Comparison of ENCODE assay signal across 1 cellular context in the genomic region with DNA sequence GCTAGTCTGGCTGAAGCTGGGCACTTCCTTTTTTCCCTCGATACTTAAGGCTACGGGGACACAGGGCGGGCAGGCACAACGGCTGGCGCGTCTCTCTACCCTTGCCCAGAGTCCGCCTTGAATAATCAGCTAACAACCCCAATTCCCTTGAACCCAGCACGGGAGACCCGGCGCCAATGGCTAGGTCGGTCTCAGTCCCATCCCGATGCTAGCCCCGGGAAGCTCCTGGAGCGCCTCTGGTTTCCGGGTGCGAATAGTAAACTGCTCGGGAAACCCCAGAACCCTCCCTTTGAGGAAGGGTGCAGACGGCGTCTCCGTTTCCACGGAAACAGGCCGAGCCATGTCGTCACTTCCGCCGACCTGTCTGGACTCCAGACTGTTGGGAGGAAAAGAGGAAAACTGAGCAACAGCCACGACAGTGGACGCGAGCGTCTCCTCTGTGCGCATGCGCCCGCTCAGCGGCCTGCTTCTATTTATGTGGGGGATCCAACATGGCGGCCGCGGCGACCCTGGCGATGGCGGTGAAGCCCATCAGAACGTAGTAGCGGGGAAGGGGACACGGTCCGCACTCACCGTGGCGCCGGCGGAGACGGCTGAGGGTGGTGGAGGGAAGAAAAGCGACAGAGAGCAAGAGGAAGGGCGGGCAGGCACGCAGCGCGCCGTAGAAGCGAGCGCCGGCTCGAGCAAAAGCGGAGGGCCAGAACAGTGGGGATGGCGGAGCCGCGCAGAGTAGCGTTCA.
A peak's percentile ranks its signal among the peaks of the same experiment; 100 is the strongest.
TF ChIP-seq lines count a peak whose summit lies in the region.

Gene UBN2 (plus strand): TSS at position 464 of the 739 bp plus-strand sequence. CDS start 248 bp downstream, at position 712.

TF ChIP-seq in K562, 482 proteins besides CTCF, POLR2A, EP300 and RAD21 (continued from another document and continues in another):
- TF ChIP-seq, protein P1, sequence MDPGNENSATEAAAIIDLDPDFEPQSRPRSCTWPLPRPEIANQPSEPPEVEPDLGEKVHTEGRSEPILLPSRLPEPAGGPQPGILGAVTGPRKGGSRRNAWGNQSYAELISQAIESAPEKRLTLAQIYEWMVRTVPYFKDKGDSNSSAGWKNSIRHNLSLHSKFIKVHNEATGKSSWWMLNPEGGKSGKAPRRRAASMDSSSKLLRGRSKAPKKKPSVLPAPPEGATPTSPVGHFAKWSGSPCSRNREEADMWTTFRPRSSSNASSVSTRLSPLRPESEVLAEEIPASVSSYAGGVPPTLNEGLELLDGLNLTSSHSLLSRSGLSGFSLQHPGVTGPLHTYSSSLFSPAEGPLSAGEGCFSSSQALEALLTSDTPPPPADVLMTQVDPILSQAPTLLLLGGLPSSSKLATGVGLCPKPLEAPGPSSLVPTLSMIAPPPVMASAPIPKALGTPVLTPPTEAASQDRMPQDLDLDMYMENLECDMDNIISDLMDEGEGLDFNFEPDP (CRISPR knock-in tag; IDR thresholded peaks at IDR 0.05): 0 out of 2 replicates have a peak, but pooled peaks have one; percentile 66
- no peak for TF ChIP-seq SAFB (IDR thresholded peaks at IDR 0.05; ENCODE audit: borderline replicate concordance, low read depth, low read length)
- TF ChIP-seq RBM22 (IDR thresholded peaks at IDR 0.05; ENCODE audit: low read depth, low read length, poor library complexity, severe bottlenecking): no peak
- no peak for TF ChIP-seq NFIX (CRISPR knock-in tag; IDR thresholded peaks at IDR 0.05; ENCODE audit: low read depth)
- no peak for TF ChIP-seq RERE (CRISPR knock-in tag; IDR thresholded peaks at IDR 0.05; ENCODE audit: borderline replicate concordance)
- 0 out of 2 replicates have a peak, but pooled peaks have one; percentile 72 for TF ChIP-seq KLF6 (CRISPR knock-in tag; IDR thresholded peaks at IDR 0.05; ENCODE audit: borderline replicate concordance)
- TF ChIP-seq SNIP1 (IDR thresholded peaks at IDR 0.05; ENCODE audit: low read depth): no peak
- no peak for TF ChIP-seq NR3C1 (CRISPR knock-in tag; IDR thresholded peaks at IDR 0.05)
- no peak for TF ChIP-seq TSHZ1 (CRISPR knock-in tag; IDR thresholded peaks at IDR 0.05)
- no peak for TF ChIP-seq ZNF76 (CRISPR knock-in tag; IDR thresholded peaks at IDR 0.05; ENCODE audit: borderline replicate concordance)
- no peak for TF ChIP-seq SREBF2 (CRISPR knock-in tag; IDR thresholded peaks at IDR 0.05)
- peak; percentile 94 for TF ChIP-seq ATF7 (IDR thresholded peaks at IDR 0.05)
- TF ChIP-seq SAFB2 (IDR thresholded peaks at IDR 0.05; ENCODE audit: borderline replicate concordance, low read depth, low read length, severe bottlenecking): no peak
- TF ChIP-seq CHD4 (IDR thresholded peaks at IDR 0.05; ENCODE audit: insufficient read depth, insufficient replicate concordance, low read depth, low read length, poor library complexity, severe bottlenecking): no peak
- no peak for TF ChIP-seq PRPF4 (IDR thresholded peaks at IDR 0.05; ENCODE audit: insufficient read depth, low read depth, low read length, poor library complexity, severe bottlenecking)
- TF ChIP-seq ZBTB43 (CRISPR knock-in tag; IDR thresholded peaks at IDR 0.05): peak; percentile 65; the same call in 1 of the 2 replicates
- peak; percentile 93 for TF ChIP-seq CREB1 (IDR thresholded peaks at IDR 0.05)
- TF ChIP-seq CREB1 (CRISPR knock-in tag; IDR thresholded peaks at IDR 0.05): peak; percentile 95
- no peak for TF ChIP-seq DMBX1 (CRISPR knock-in tag; IDR thresholded peaks at IDR 0.05; ENCODE audit: borderline replicate concordance)
- peak; percentile 96 for TF ChIP-seq TAF1 (IDR thresholded peaks at IDR 0.05; ENCODE audit: control insufficient read depth, extremely low read depth, insufficient read depth, low read length, severe bottlenecking)
- peak; percentile 98 for TF ChIP-seq SUPT5H (IDR thresholded peaks at IDR 0.05)
- TF ChIP-seq, protein P2, sequence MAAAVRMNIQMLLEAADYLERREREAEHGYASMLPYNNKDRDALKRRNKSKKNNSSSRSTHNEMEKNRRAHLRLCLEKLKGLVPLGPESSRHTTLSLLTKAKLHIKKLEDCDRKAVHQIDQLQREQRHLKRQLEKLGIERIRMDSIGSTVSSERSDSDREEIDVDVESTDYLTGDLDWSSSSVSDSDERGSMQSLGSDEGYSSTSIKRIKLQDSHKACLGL (CRISPR knock-in tag; IDR thresholded peaks at IDR 0.05; ENCODE audit: borderline replicate concordance, poor library complexity, severe bottlenecking): no peak
- TF ChIP-seq MEF2D (tag; conservative IDR thresholded peaks at IDR 0.05; ENCODE audit: low read depth): no peak
- peak; percentile 99 for TF ChIP-seq SAP30 (IDR thresholded peaks at IDR 0.05; ENCODE audit: borderline replicate concordance, insufficient read depth, low read depth, low read length, poor library complexity, severe bottlenecking)
- TF ChIP-seq KLF10 (CRISPR knock-in tag; IDR thresholded peaks at IDR 0.05): no peak
- TF ChIP-seq CBFA2T3 (IDR thresholded peaks at IDR 0.05): no peak
- no peak for TF ChIP-seq GTF3C2 (IDR thresholded peaks at IDR 0.05; ENCODE audit: borderline replicate concordance, extremely low read depth, insufficient read length)
- TF ChIP-seq, protein P3, sequence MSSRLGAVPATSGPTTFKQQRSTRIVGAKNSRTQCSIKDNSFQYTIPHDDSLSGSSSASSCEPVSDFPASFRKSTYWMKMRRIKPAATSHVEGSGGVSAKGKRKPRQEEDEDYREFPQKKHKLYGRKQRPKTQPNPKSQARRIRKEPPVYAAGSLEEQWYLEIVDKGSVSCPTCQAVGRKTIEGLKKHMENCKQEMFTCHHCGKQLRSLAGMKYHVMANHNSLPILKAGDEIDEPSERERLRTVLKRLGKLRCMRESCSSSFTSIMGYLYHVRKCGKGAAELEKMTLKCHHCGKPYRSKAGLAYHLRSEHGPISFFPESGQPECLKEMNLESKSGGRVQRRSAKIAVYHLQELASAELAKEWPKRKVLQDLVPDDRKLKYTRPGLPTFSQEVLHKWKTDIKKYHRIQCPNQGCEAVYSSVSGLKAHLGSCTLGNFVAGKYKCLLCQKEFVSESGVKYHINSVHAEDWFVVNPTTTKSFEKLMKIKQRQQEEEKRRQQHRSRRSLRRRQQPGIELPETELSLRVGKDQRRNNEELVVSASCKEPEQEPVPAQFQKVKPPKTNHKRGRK (tag; IDR thresholded peaks at IDR 0.05): no peak
- TF ChIP-seq BDP1 (IDR thresholded peaks at IDR 0.05; ENCODE audit: insufficient read depth, insufficient read length): no peak
- TF ChIP-seq TAL1 (IDR thresholded peaks at IDR 0.05): no peak
- peak; percentile 83 for TF ChIP-seq CXXC5 (CRISPR knock-in tag; IDR thresholded peaks at IDR 0.05)
- no peak for TF ChIP-seq ZNF695 (CRISPR knock-in tag; IDR thresholded peaks at IDR 0.05)
- no peak for TF ChIP-seq ZNF445 (CRISPR knock-in tag; IDR thresholded peaks at IDR 0.05; ENCODE audit: low read depth)
- TF ChIP-seq, protein P4, sequence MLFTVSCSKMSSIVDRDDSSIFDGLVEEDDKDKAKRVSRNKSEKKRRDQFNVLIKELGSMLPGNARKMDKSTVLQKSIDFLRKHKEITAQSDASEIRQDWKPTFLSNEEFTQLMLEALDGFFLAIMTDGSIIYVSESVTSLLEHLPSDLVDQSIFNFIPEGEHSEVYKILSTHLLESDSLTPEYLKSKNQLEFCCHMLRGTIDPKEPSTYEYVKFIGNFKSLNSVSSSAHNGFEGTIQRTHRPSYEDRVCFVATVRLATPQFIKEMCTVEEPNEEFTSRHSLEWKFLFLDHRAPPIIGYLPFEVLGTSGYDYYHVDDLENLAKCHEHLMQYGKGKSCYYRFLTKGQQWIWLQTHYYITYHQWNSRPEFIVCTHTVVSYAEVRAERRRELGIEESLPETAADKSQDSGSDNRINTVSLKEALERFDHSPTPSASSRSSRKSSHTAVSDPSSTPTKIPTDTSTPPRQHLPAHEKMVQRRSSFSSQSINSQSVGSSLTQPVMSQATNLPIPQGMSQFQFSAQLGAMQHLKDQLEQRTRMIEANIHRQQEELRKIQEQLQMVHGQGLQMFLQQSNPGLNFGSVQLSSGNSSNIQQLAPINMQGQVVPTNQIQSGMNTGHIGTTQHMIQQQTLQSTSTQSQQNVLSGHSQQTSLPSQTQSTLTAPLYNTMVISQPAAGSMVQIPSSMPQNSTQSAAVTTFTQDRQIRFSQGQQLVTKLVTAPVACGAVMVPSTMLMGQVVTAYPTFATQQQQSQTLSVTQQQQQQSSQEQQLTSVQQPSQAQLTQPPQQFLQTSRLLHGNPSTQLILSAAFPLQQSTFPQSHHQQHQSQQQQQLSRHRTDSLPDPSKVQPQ (CRISPR knock-in tag; IDR thresholded peaks at IDR 0.05; ENCODE audit: borderline replicate concordance): no peak
- no peak for TF ChIP-seq ZNF589 (CRISPR knock-in tag; IDR thresholded peaks at IDR 0.05; ENCODE audit: low read depth)
- no peak for TF ChIP-seq ZBTB8A (IDR thresholded peaks at IDR 0.05; ENCODE audit: partially characterized antibody)
- peak; percentile 12; the same call in 1 of the 2 replicates for TF ChIP-seq KLF13 (tag; IDR thresholded peaks at IDR 0.05; ENCODE audit: borderline replicate concordance, low read depth)
